In the genomic region with DNA sequence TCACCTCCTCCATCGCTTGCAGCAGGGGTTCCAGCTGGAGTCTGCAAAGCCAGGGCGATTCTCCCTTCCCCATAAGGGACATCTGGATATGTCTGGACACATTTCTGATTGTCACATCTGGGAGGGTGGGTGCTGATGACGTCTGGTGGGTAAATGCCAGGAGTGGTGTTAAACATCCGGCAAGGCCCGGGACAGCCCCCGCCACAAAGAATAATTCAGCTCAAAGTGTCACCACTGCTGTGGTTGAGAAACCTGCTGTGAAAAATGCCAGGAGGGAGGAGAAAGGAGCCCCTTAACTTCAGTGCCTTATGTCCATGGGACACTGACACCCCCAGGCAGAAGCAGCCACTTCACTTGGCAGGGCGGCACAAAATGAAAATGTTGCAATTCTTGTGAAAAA, we compare ENCODE assay signal across 18 cellular contexts.
DNase-seq lines count a peak whose midpoint lies in the region; ATAC-seq and TF ChIP-seq lines count a peak whose summit lies in the region.
"Had no signal": no experiment of that assay in that cellular context is flagged by ENCODE, and none has a peak within 500 bp of the region (broad histone marks: within the 10 kb centered on the region; RNA-seq: fewer than 3 reads in every experiment).

No MANE protein-coding gene starts in this region.

- CTCF ChIA-PET in activated naive CD4-positive, alpha-beta T cell treated with anti-CD3 and anti-CD28 coated beads for 36 hours (lab: Charles Lee): no interaction called here
- CTCF ChIA-PET in activated naive CD4-positive, alpha-beta T cell treated with anti-CD3 and anti-CD28 coated beads, Interleukin-2, amount 10 ng/mL, durations not matched to agents 7 days and 5 days (lab: Charles Lee): no interaction called here

- no peaks in the 10 kb centered on the region for H3K36me3 Mint-ChIP-seq in activated naive CD4-positive, alpha-beta T cell treated with anti-CD3 and anti-CD28 coated beads for 36 hours (ENCODE audit: low read depth)
- H3K36me3 Mint-ChIP-seq in activated naive CD4-positive, alpha-beta T cell treated with anti-CD3 and anti-CD28 coated beads, Interleukin-2, amount 10 ng/mL, durations not matched to agents 7 days and 5 days: peaks cover 3% of the 10 kb centered on the region
- H3K36me3 Mint-ChIP-seq in effector memory CD8-positive, alpha-beta T cell (ENCODE audit: insufficient read depth): peaks cover 2% of the 10 kb centered on the region
- H3K36me3 Mint-ChIP-seq in stimulated activated effector memory CD8-positive, alpha-beta T cell treated with anti-CD3 and anti-CD28 coated beads, Interleukin-12 subunit alpha, Interleukin-12 subunit beta, amount 100 ng/mL, for 72 hours: no peaks in the 10 kb centered on the region
- H3K36me3 Mint-ChIP-seq: IgD-negative memory B cell had no signal

- H3K27ac Mint-ChIP-seq in activated naive CD4-positive, alpha-beta T cell treated with anti-CD3 and anti-CD28 coated beads for 36 hours: no peak overlapping the region
- no peak overlapping the region for H3K27ac Mint-ChIP-seq in activated naive CD4-positive, alpha-beta T cell treated with anti-CD3 and anti-CD28 coated beads, Interleukin-2, amount 10 ng/mL, durations not matched to agents 7 days and 5 days
- peak overlapping the region in 1 of 2 donors; percentile 81 for H3K27ac Mint-ChIP-seq in effector memory CD8-positive, alpha-beta T cell
- no peak overlapping the region for H3K27ac Mint-ChIP-seq in stimulated activated effector memory CD8-positive, alpha-beta T cell treated with anti-CD3 and anti-CD28 coated beads, Interleukin-12 subunit alpha, Interleukin-12 subunit beta, amount 100 ng/mL, for 72 hours
- H3K27ac Mint-ChIP-seq: H9, IgD-negative memory B cell had no signal

- no peak overlapping the region for H3K4me3 Mint-ChIP-seq in activated naive CD4-positive, alpha-beta T cell treated with anti-CD3 and anti-CD28 coated beads for 36 hours
- H3K4me3 Mint-ChIP-seq in activated naive CD4-positive, alpha-beta T cell treated with anti-CD3 and anti-CD28 coated beads, Interleukin-2, amount 10 ng/mL, durations not matched to agents 7 days and 5 days: no peak overlapping the region
- no peak overlapping the region for H3K4me3 Mint-ChIP-seq in effector memory CD8-positive, alpha-beta T cell
- no peak overlapping the region for H3K4me3 Mint-ChIP-seq in stimulated activated effector memory CD8-positive, alpha-beta T cell treated with anti-CD3 and anti-CD28 coated beads, Interleukin-12 subunit alpha, Interleukin-12 subunit beta, amount 100 ng/mL, for 72 hours
- H3K4me3 Mint-ChIP-seq: H9, IgD-negative memory B cell had no signal

- no peaks in the 10 kb centered on the region for H3K36me3 ChIP-seq in NT2/D1 (ENCODE audit: insufficient read depth, insufficient read length, low read length)
- H3K36me3 ChIP-seq: MG63, SJSA1 had no signal

- peaks cover 51% of the 10 kb centered on the region for H3K4me1 Mint-ChIP-seq in activated naive CD4-positive, alpha-beta T cell treated with anti-CD3 and anti-CD28 coated beads for 36 hours (ENCODE audit: low read depth)
- peaks cover 56% of the 10 kb centered on the region for H3K4me1 Mint-ChIP-seq in activated naive CD4-positive, alpha-beta T cell treated with anti-CD3 and anti-CD28 coated beads, Interleukin-2, amount 10 ng/mL, durations not matched to agents 7 days and 5 days
- peaks cover 3 to 16% of the 10 kb centered on the region in 2 donors for H3K4me1 Mint-ChIP-seq in effector memory CD8-positive, alpha-beta T cell (ENCODE audit: low read depth in 2 of 2)
- H3K4me1 Mint-ChIP-seq in stimulated activated effector memory CD8-positive, alpha-beta T cell treated with anti-CD3 and anti-CD28 coated beads, Interleukin-12 subunit alpha, Interleukin-12 subunit beta, amount 100 ng/mL, for 72 hours: peaks cover 9% of the 10 kb centered on the region

- peaks cover 48% of the 10 kb centered on the region for H3K27me3 ChIP-seq in NT2/D1 (ENCODE audit: insufficient read depth, insufficient read length)
- H3K27me3 ChIP-seq: MG63 had no signal

- intact Hi-C loops in activated naive CD4-positive, alpha-beta T cell treated with anti-CD3 and anti-CD28 coated beads for 36 hours (cut with micrococcal nuclease): loop anchor here (10.0 kb wide), 1 partner anchor 229 kb away; no protein-coding TSS in a partner anchor

- ATAC-seq in effector memory CD8-positive, alpha-beta T cell (replicated peaks): peak; percentile 60
- ATAC-seq in stimulated activated effector memory CD8-positive, alpha-beta T cell treated with anti-CD3 and anti-CD28 coated beads, Interleukin-12 subunit alpha, Interleukin-12 subunit beta, amount 100 ng/mL, for 72 hours: peak; percentile 24

- no peak overlapping the region for H3K27ac ChIP-seq in coronary artery
- H3K27ac ChIP-seq: BLaER1 treated with 17β-estradiol and CSF1 and Interleukin-3, amounts not matched to agents 10 nM and 100 nM; SJSA1 had no signal

- TF ChIP-seq CTCF in coronary artery (IDR thresholded peaks at IDR 0.05): no peak

- DNase-seq in activated naive CD4-positive, alpha-beta T cell treated with anti-CD3 and anti-CD28 coated beads for 36 hours: peak; percentile 47
- no peak for DNase-seq in activated naive CD4-positive, alpha-beta T cell treated with anti-CD3 and anti-CD28 coated beads, Interleukin-2, amount 10 ng/mL, durations not matched to agents 7 days and 5 days
- DNase-seq in NT2/D1 (ENCODE audit: low read depth, low spot score) (no peak), coronary artery (ENCODE audit: low spot score) (no peak), SW 1271 (lab: John Stamatoyannopoulos, UW) (no peak)
- no peak for DNase-seq in effector memory CD8-positive, alpha-beta T cell
- no peak for DNase-seq in stimulated activated effector memory CD8-positive, alpha-beta T cell treated with anti-CD3 and anti-CD28 coated beads, Interleukin-12 subunit alpha, Interleukin-12 subunit beta, amount 100 ng/mL, for 72 hours (ENCODE audit: low spot score in 2 of 2)
- DNase-seq: H9, Kasumi-1, MG63, NCI-H1048, NCI-H1930, NCI-H226, NCI-H524, NCI-H82 had no signal

- peaks cover 16% of the 10 kb centered on the region for H3K4me1 ChIP-seq in NT2/D1 (ENCODE audit: insufficient read depth, insufficient read length)
- H3K4me1 ChIP-seq: SJSA1 had no signal

- H3K9me3 ChIP-seq in NT2/D1 (ENCODE audit: insufficient read depth, low read length): peaks cover 17% of the 10 kb centered on the region; the same call in 1 of the 2 replicates
- H3K9me3 ChIP-seq: MG63, SJSA1 had no signal

- H3K9me3 Mint-ChIP-seq in activated naive CD4-positive, alpha-beta T cell treated with anti-CD3 and anti-CD28 coated beads for 36 hours: peaks cover 2% of the 10 kb centered on the region
- H3K9me3 Mint-ChIP-seq in activated naive CD4-positive, alpha-beta T cell treated with anti-CD3 and anti-CD28 coated beads, Interleukin-2, amount 10 ng/mL, durations not matched to agents 7 days and 5 days: peaks cover 5% of the 10 kb centered on the region
- no peaks in the 10 kb centered on the region for H3K9me3 Mint-ChIP-seq in effector memory CD8-positive, alpha-beta T cell
- no peaks in the 10 kb centered on the region for H3K9me3 Mint-ChIP-seq in stimulated activated effector memory CD8-positive, alpha-beta T cell treated with anti-CD3 and anti-CD28 coated beads, Interleukin-12 subunit alpha, Interleukin-12 subunit beta, amount 100 ng/mL, for 72 hours

- H3K9ac ChIP-seq in NT2/D1 (ENCODE audit: insufficient read length, low read depth): peak overlapping the region; percentile 64
- H3K9ac ChIP-seq: BLaER1 treated with 17β-estradiol and CSF1 and Interleukin-3, amounts not matched to agents 10 nM and 100 nM had no signal

- H3K4me3 ChIP-seq in NT2/D1 (ENCODE audit: insufficient read length, low read depth) (no peak overlapping the region), coronary artery (no peak overlapping the region)
- H3K4me3 ChIP-seq: BLaER1 treated with 17β-estradiol and CSF1 and Interleukin-3, amounts not matched to agents 10 nM and 100 nM; MG63; SJSA1 had no signal

- H3K27me3 Mint-ChIP-seq in activated naive CD4-positive, alpha-beta T cell treated with anti-CD3 and anti-CD28 coated beads for 36 hours (ENCODE audit: low read depth): peaks cover 3% of the 10 kb centered on the region
- peaks cover 29% of the 10 kb centered on the region for H3K27me3 Mint-ChIP-seq in activated naive CD4-positive, alpha-beta T cell treated with anti-CD3 and anti-CD28 coated beads, Interleukin-2, amount 10 ng/mL, durations not matched to agents 7 days and 5 days
- H3K27me3 Mint-ChIP-seq in effector memory CD8-positive, alpha-beta T cell: peaks cover 25 to 43% of the 10 kb centered on the region in 2 donors
